8 cellular contexts compared by ENCODE assay signal in the genomic region with DNA sequence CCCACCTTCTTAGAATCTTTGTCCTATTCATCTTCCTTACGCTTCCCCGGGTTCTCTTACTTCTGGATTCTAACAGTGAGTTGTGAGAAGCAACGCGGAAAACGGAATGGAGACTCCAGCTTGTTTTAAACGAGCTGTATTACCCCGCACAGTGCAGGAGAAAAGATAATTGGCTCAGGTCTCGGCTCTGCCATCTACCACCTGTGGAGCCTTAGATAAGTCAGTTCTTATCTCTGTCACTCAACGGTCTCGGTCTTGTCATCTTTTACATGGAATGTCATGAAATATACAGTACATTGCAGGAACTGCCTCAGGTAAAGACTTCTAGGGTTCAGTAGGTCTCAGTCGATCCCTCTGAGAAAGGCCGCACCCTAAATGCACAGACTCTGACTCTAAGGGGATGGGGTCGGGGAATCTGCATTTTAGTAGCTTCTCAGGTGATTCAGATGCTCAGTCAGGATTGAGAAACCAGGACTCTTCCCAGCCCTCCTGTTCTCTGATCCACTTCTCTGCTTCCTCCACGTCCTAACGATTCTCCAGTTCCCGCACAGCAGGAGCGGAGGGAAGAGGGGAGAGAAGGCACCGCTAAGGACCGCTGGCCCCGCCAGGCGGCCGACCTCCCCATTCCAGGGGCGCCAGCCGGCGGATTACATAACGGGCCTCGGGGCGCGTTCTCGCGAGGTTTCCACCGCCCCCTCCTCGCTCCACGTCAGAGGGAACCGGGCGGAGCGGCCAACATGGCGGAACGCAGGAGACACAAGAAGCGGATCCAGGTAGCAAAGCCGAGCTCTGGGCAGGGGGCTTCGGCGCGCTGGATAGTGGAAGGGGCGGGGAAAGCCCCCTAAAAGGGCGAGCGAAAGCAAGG. TPM values are rescaled to one million over a fixed set of nuclear protein-coding genes. Genes with fewer than 3 reads are reported as not detected.
DNase-seq lines count a peak whose midpoint lies in the region; ATAC-seq and TF ChIP-seq lines count a peak whose summit lies in the region.

A gene with protein sequence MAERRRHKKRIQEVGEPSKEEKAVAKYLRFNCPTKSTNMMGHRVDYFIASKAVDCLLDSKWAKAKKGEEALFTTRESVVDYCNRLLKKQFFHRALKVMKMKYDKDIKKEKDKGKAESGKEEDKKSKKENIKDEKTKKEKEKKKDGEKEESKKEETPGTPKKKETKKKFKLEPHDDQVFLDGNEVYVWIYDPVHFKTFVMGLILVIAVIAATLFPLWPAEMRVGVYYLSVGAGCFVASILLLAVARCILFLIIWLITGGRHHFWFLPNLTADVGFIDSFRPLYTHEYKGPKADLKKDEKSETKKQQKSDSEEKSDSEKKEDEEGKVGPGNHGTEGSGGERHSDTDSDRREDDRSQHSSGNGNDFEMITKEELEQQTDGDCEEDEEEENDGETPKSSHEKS (plus strand): TSS at position 722 of the 865 bp plus-strand sequence. CDS start 16 bp downstream, at position 738.

- peaks cover 3% of the 10 kb centered on the region for H3K36me3 Mint-ChIP-seq in activated naive CD8-positive, alpha-beta T cell treated with anti-CD3 and anti-CD28 coated beads, Interleukin-2, amount 50 U/mL, for 24 hours (ENCODE audit: low read depth)
- H3K36me3 Mint-ChIP-seq in type B pancreatic cell = no peaks in the 10 kb centered on the region

- peak within 1 kb of the TSS; percentile 86 for H3K4me3 Mint-ChIP-seq in activated naive CD8-positive, alpha-beta T cell treated with anti-CD3 and anti-CD28 coated beads, Interleukin-2, amount 50 U/mL, for 24 hours
- peak within 1 kb of the TSS; percentile 88 for H3K4me3 Mint-ChIP-seq in type B pancreatic cell

- intact Hi-C loops in cardiac septum (cut with DNase I) = loop anchor here (2.0 to 5.0 kb wide), 2 partner anchors 102 to 199 kb away; a partner anchor contains a TSS

- ATAC-seq in HG02763 (IDR thresholded peaks at IDR 0.05; ENCODE audit: unreplicated experiment) = peak; percentile 93
- peak; percentile 91 for ATAC-seq in activated naive CD8-positive, alpha-beta T cell treated with anti-CD3 and anti-CD28 coated beads, Interleukin-2, amount 50 U/mL, for 24 hours

- TF ChIP-seq CTCF in GM12874 (IDR thresholded peaks at IDR 0.05; ENCODE audit: insufficient read depth, low read depth, low read length) (peak; percentile 55), type B pancreatic cell (conservative IDR thresholded peaks at IDR 0.05) (peak; percentile 61)

- no peaks in the 10 kb centered on the region for H3K27me3 Mint-ChIP-seq in activated naive CD8-positive, alpha-beta T cell treated with anti-CD3 and anti-CD28 coated beads, Interleukin-2, amount 50 U/mL, for 24 hours
- peaks cover 5% of the 10 kb centered on the region for H3K27me3 Mint-ChIP-seq in type B pancreatic cell

- peaks cover 60% of the 10 kb centered on the region for H3K4me1 Mint-ChIP-seq in activated naive CD8-positive, alpha-beta T cell treated with anti-CD3 and anti-CD28 coated beads, Interleukin-2, amount 50 U/mL, for 24 hours
- H3K4me1 Mint-ChIP-seq in type B pancreatic cell (ENCODE audit: unreplicated experiment) = peaks cover 18% of the 10 kb centered on the region

- DNase-seq in NCI-H1417 (lab: John Stamatoyannopoulos, UW) (peak; percentile 94 to 98 (median 98)), SW 1271 (lab: John Stamatoyannopoulos, UW) (peak; percentile 77 to 81), cardiac septum (ENCODE audit: low spot score) (peak; percentile 97), pons (ENCODE audit: low spot score) (peak; percentile 89), type B pancreatic cell (ENCODE audit: extremely low spot score, unreplicated experiment) (peak; percentile 96)
- peak; percentile 96 for DNase-seq in activated naive CD8-positive, alpha-beta T cell treated with anti-CD3 and anti-CD28 coated beads, Interleukin-2, amount 50 U/mL, for 24 hours

- H3K27ac Mint-ChIP-seq in activated naive CD8-positive, alpha-beta T cell treated with anti-CD3 and anti-CD28 coated beads, Interleukin-2, amount 50 U/mL, for 24 hours = peak within 1 kb of the TSS; percentile 83
- H3K27ac Mint-ChIP-seq in type B pancreatic cell = peak within 1 kb of the TSS; percentile 81

- no peaks in the 10 kb centered on the region for H3K9me3 Mint-ChIP-seq in activated naive CD8-positive, alpha-beta T cell treated with anti-CD3 and anti-CD28 coated beads, Interleukin-2, amount 50 U/mL, for 24 hours
- no peaks in the 10 kb centered on the region for H3K9me3 Mint-ChIP-seq in type B pancreatic cell

RNA-seq across cellular contexts. Expression of the gene that starts here (rescaled TPM):
- total RNA-seq in cardiac septum (74.5 TPM), type B pancreatic cell (ENCODE audit: low replicate concordance) (85.9 and 101 TPM in 2 replicates)

Comparison
In these comparisons a context has a peak if more than half of its experiments do, and no peak if none do; other contexts are left out.
1. Peak in every context shown above with its lines: DNase-seq and ATAC-seq.